16 cellular contexts compared by ENCODE assay signal in genomic region chr22:28771195-28771791, GRCh38. TPM values are rescaled to one million over a fixed set of nuclear protein-coding genes. Genes with fewer than 3 reads are reported as not detected.
DNase-seq lines count a peak whose midpoint lies in the region; ATAC-seq and TF ChIP-seq lines count a peak whose summit lies in the region.
"Had no signal": no experiment of that assay in that cellular context is flagged by ENCODE, and none has a peak within 500 bp of the region (broad histone marks: within the 10 kb centered on the region; RNA-seq: fewer than 3 reads in every experiment).

No MANE protein-coding gene starts in this region.

- H3K27ac ChIP-seq in epithelial cell of prostate (peak overlapping the region; percentile 33), dorsolateral prefrontal cortex (no peak overlapping the region)

- H3K4me1 Mint-ChIP-seq in stimulated activated naive B cell treated with anti-CD40 and anti-IgM and Interleukin-4, amounts not matched to agents 10 μg/mL and 1 μg/mL and 100 μg/mL, for 72 hours, result peaks cover 15 to 27% of the 10 kb centered on the region in 2 donors

- H3K27ac Mint-ChIP-seq in stimulated activated naive B cell treated with anti-CD40 and anti-IgM and Interleukin-4, amounts not matched to agents 10 μg/mL and 1 μg/mL and 100 μg/mL, for 72 hours, result peak overlapping the region; percentile 25
- H3K27ac Mint-ChIP-seq: mesothelial cell of epicardium had no signal

- intact Hi-C loops in dorsolateral prefrontal cortex (cut with DNase I), result no loop called here

- peak; percentile 11 for DNase-seq in MG63
- DNase-seq in NCI-H69 (lab: John Stamatoyannopoulos, UW), result peak; percentile 61
- DNase-seq in epithelial cell of prostate (ENCODE audit: low read depth, low spot score), result peak; percentile 74
- no peak for DNase-seq in stimulated activated naive B cell treated with anti-CD40 and anti-IgM and Interleukin-4, amounts not matched to agents 10 μg/mL and 1 μg/mL and 100 μg/mL, for 72 hours
- DNase-seq in NK-92 treated with Interleukin-12 subunit alpha and Interleukin-12 subunit beta, amount 100 ng/mL, for 24 hours (lab: John Stamatoyannopoulos, UW), result no peak
- no peak for DNase-seq in dorsolateral prefrontal cortex
- DNase-seq: activated effector memory CD4-positive, alpha-beta T cell treated with Interleukin-2 at 50 U/mL for 16 hours; amygdala; EL; glutamatergic neuron; KBM-7; NCI-H2081; stimulated activated naive CD8-positive, alpha-beta T cell treated with anti-CD3 and anti-CD28 coated beads, Interleukin-15, Interleukin-2, amounts not matched to agents 100 U/mL and 50 U/mL, for 24 hours had no signal

- H3K9me3 Mint-ChIP-seq in stimulated activated naive B cell treated with anti-CD40 and anti-IgM and Interleukin-4, amounts not matched to agents 10 μg/mL and 1 μg/mL and 100 μg/mL, for 72 hours, result peaks cover 2 to 5% of the 10 kb centered on the region in 2 donors

- peaks cover 17% of the 10 kb centered on the region for H3K36me3 ChIP-seq in MG63

- no peak for ATAC-seq in stimulated activated naive B cell treated with anti-CD40 and anti-IgM and Interleukin-4, amounts not matched to agents 10 μg/mL and 1 μg/mL and 100 μg/mL, for 72 hours (replicated peaks)
- no peak for ATAC-seq in GM19455 (IDR thresholded peaks at IDR 0.05; ENCODE audit: unreplicated experiment)
- ATAC-seq: stimulated activated naive CD8-positive, alpha-beta T cell treated with anti-CD3 and anti-CD28 coated beads, Interleukin-15, Interleukin-2, amounts not matched to agents 100 U/mL and 50 U/mL, for 24 hours had no signal

- H3K4me3 Mint-ChIP-seq in stimulated activated naive B cell treated with anti-CD40 and anti-IgM and Interleukin-4, amounts not matched to agents 10 μg/mL and 1 μg/mL and 100 μg/mL, for 72 hours, result no peak overlapping the region
- H3K4me3 Mint-ChIP-seq: mesothelial cell of epicardium had no signal

- peaks cover 15 to 24% of the 10 kb centered on the region in 2 donors for H3K36me3 Mint-ChIP-seq in stimulated activated naive B cell treated with anti-CD40 and anti-IgM and Interleukin-4, amounts not matched to agents 10 μg/mL and 1 μg/mL and 100 μg/mL, for 72 hours

- H3K4me3 ChIP-seq in MG63 (no peak overlapping the region), dorsolateral prefrontal cortex (no peak overlapping the region)

- H3K9me3 ChIP-seq in MG63, result no peaks in the 10 kb centered on the region

- no peaks in the 10 kb centered on the region for H3K27me3 ChIP-seq in MG63
- H3K27me3 ChIP-seq in dorsolateral prefrontal cortex, result no peaks in the 10 kb centered on the region
- H3K27me3 ChIP-seq: BLaER1 treated with 17β-estradiol and CSF1 and Interleukin-3, amounts not matched to agents 10 nM and 100 nM had no signal

- no peak for TF ChIP-seq CTCF in dorsolateral prefrontal cortex (IDR thresholded peaks at IDR 0.05 in 54 of 56, conservative IDR thresholded peaks at IDR 0.05 in 2 of 56; ENCODE audit: low read depth in 1 of 56, partially characterized antibody in 56 of 56)

- no peaks in the 10 kb centered on the region for H3K27me3 Mint-ChIP-seq in stimulated activated naive B cell treated with anti-CD40 and anti-IgM and Interleukin-4, amounts not matched to agents 10 μg/mL and 1 μg/mL and 100 μg/mL, for 72 hours

RNA-seq across cellular contexts. Expression of gene CCDC117, which starts 1.2 kb away (rescaled TPM):
- total RNA-seq in MG63 (2014; rRNA removed; shearing (Covaris generic); ENCODE audit: low replicate concordance), result 25.4 and 32.4 TPM in 2 replicates
- total RNA-seq in dorsolateral prefrontal cortex, result 10 to 100 TPM; 10.6 to 35.3 (median 16.8) TPM

RNA-seq across cellular contexts. Expression of gene XBP1, which starts 29.1 kb away (rescaled TPM):
- 222 and 245 TPM in 2 replicates for total RNA-seq in MG63 (2014; rRNA removed; shearing (Covaris generic); ENCODE audit: low replicate concordance)
- total RNA-seq in dorsolateral prefrontal cortex, result 10 to 100 TPM; 20.6 to 79.9 (median 35.3) TPM

RNA-seq across cellular contexts. Expression of gene HSCB, which starts 29.5 kb away (rescaled TPM):
- 16.2 and 17.8 TPM in 2 replicates for total RNA-seq in MG63 (2014; rRNA removed; shearing (Covaris generic); ENCODE audit: low replicate concordance)
- total RNA-seq in dorsolateral prefrontal cortex, result 10 to 100 TPM in 65 of 120 experiments, 1 to 10 TPM in 55; 5.9 to 17.8 (median 10.3) TPM

RNA-seq across cellular contexts. Expression of gene CHEK2, which starts 29.7 kb away (rescaled TPM):
- total RNA-seq in MG63 (2014; rRNA removed; shearing (Covaris generic); ENCODE audit: low replicate concordance), result 38.6 and 51.8 TPM in 2 replicates
- 1 to 10 TPM in 119 of 120 experiments, under 1 TPM in 1; 0.83 to 9.6 (median 4.0) TPM for total RNA-seq in dorsolateral prefrontal cortex

Comparison
In these comparisons a context has a peak if more than half of its experiments do, and no peak if none do; other contexts are left out.
1. DNase-seq: peak in MG63 (single experiment), NCI-H69 (single experiment) and epithelial cell of prostate (single experiment); none in stimulated activated naive B cell treated with anti-CD40 and anti-IgM and Interleukin-4, amounts not matched to agents 10 μg/mL and 1 μg/mL and 100 μg/mL, for 72 hours (single experiment), NK-92 treated with Interleukin-12 subunit alpha and Interleukin-12 subunit beta, amount 100 ng/mL, for 24 hours (single experiment) and dorsolateral prefrontal cortex (0 of 10).